In genomic region chr12:130874696-130875095, GRCh38 we compare ENCODE assay signal across 1 cellular context.
TF ChIP-seq lines count a peak whose summit lies in the region.

No MANE protein-coding gene starts in this region.

TF ChIP-seq in endothelial cell of umbilical vein, 7 proteins besides CTCF, POLR2A, EP300 and RAD21 (continued from another document):
- TF ChIP-seq JUN (IDR thresholded peaks at IDR 0.05; ENCODE audit: borderline replicate concordance, insufficient read depth, insufficient read length, low read depth) = no peak
